Comparison of ENCODE assay signal across 8 cellular contexts in genomic region chr3:169772530-169772950, GRCh38. TPM values are rescaled to one million over a fixed set of nuclear protein-coding genes. Genes with fewer than 3 reads are reported as not detected.
DNase-seq lines count a peak whose midpoint lies in the region; ATAC-seq and TF ChIP-seq lines count a peak whose summit lies in the region.

No MANE protein-coding gene starts in this region.

- H3K9me3 ChIP-seq in CD8-positive, alpha-beta T cell (ENCODE audit: low read length) = no peaks in the 10 kb centered on the region
- H3K9me3 ChIP-seq in muscle layer of colon (ENCODE audit: low read length) (no peaks in the 10 kb centered on the region), thymus (ENCODE audit: control insufficient read depth) (no peaks in the 10 kb centered on the region)

- H3K4me3 Mint-ChIP-seq in CD8-positive, alpha-beta T cell = peak overlapping the region; percentile 99

- H3K36me3 ChIP-seq in CD8-positive, alpha-beta T cell (ENCODE audit: insufficient read depth, low read length) = peaks cover 7% of the 10 kb centered on the region
- H3K36me3 ChIP-seq in muscle layer of colon (ENCODE audit: insufficient read depth, low read length) (peaks cover 17% of the 10 kb centered on the region), thymus (ENCODE audit: control insufficient read depth, insufficient read depth) (no peaks in the 10 kb centered on the region)

- WGBS in thymus = under 1% methylated on average over 11 of the region's 11 CpGs

- peaks cover 45% of the 10 kb centered on the region for H3K4me1 Mint-ChIP-seq in CD8-positive, alpha-beta T cell (ENCODE audit: low read depth)

- H3K27ac Mint-ChIP-seq in CD8-positive, alpha-beta T cell = peak overlapping the region; percentile 99

- no peaks in the 10 kb centered on the region for H3K27me3 ChIP-seq in CD8-positive, alpha-beta T cell (ENCODE audit: insufficient read depth, low read length)
- no peaks in the 10 kb centered on the region for H3K27me3 ChIP-seq in muscle layer of colon (ENCODE audit: control insufficient read depth in 1 of 2, insufficient read depth in 2 of 2, low read length in 2 of 2)
- no peaks in the 10 kb centered on the region for H3K27me3 ChIP-seq in thymus (ENCODE audit: control insufficient read depth, insufficient read depth)

- no peaks in the 10 kb centered on the region for H3K27me3 Mint-ChIP-seq in CD8-positive, alpha-beta T cell (ENCODE audit: low read depth)

- no peaks in the 10 kb centered on the region for H3K9me3 Mint-ChIP-seq in CD8-positive, alpha-beta T cell

- peak overlapping the region; percentile 83 for H3K9ac ChIP-seq in muscle layer of colon (ENCODE audit: low read length)

- POLR2A ChIA-PET in CD8-positive, alpha-beta T cell (lab: Charles Lee) = interaction anchor here (0.7 to 3.7 kb wide), 8 partner anchors 9 to 585 kb away, joined by 3 to 45 read pairs (median 6); partner anchors contain the start of genes LRRC34, LRRIQ4, PHC3 and SEC62

- no peak for TF ChIP-seq CTCF in CD8-positive, alpha-beta T cell (IDR thresholded peaks at IDR 0.05)
- no peak for TF ChIP-seq CTCF in fibroblast of mammary gland (conservative IDR thresholded peaks at IDR 0.05; ENCODE audit: control insufficient read depth, insufficient read depth, low read depth, low read length)

- peak overlapping the region; percentile 97 for H3K27ac ChIP-seq in CD8-positive, alpha-beta T cell (ENCODE audit: low read depth, low read length)
- H3K27ac ChIP-seq in muscle layer of colon (ENCODE audit: low read depth, low read length) = peak overlapping the region; percentile 98
- H3K27ac ChIP-seq in thymus (ENCODE audit: low read depth) = peak overlapping the region; percentile 100

- H3K4me1 ChIP-seq in CD8-positive, alpha-beta T cell (ENCODE audit: insufficient read depth, low read length) = peaks cover 30% of the 10 kb centered on the region
- H3K4me1 ChIP-seq in muscle layer of colon (ENCODE audit: insufficient read depth, low read length) = peaks cover 17% of the 10 kb centered on the region
- peaks cover 5% of the 10 kb centered on the region for H3K4me1 ChIP-seq in thymus (ENCODE audit: control insufficient read depth, insufficient read depth, low read length)

- CTCF ChIA-PET in CD8-positive, alpha-beta T cell (lab: Charles Lee) = interaction anchor here (0.7 to 2.3 kb wide), 2 partner anchors 9 to 570 kb away, joined by 3 to 14 read pairs; no protein-coding TSS in a partner anchor

- peak; percentile 18 for ATAC-seq in CD8-positive, alpha-beta T cell
- peak; percentile 4 for ATAC-seq in GM19351 (IDR thresholded peaks at IDR 0.05; ENCODE audit: unreplicated experiment)
- peak; percentile 24 for ATAC-seq in HG03439 (IDR thresholded peaks at IDR 0.05; ENCODE audit: unreplicated experiment)

- DNase-seq in CD8-positive, alpha-beta T cell = peak in 2 of 7 experiments; percentile 48 to 69
- peak; percentile 80 for DNase-seq in NCI-H446 treated with DMSO at 0.1 percent for 48 hours (lab: John Stamatoyannopoulos, UW)
- peak; percentile 42 for DNase-seq in activated CD8-positive, alpha-beta memory T cell treated with anti-CD3 and anti-CD28 coated beads, Interleukin-2, amount 50 U/mL, for 1 hour (ENCODE audit: extremely low read depth)
- peak; percentile 76 for DNase-seq in fibroblast of mammary gland (ENCODE audit: low read depth)

- H3K4me3 ChIP-seq in CD8-positive, alpha-beta T cell (ENCODE audit: low read depth, low read length) = peak overlapping the region; percentile 99
- H3K4me3 ChIP-seq in fibroblast of mammary gland (ENCODE audit: control insufficient read depth, low read depth, low read length) (peak overlapping the region; percentile 96), muscle layer of colon (ENCODE audit: low read depth in 1 of 2, low read length in 2 of 2) (peak overlapping the region; percentile 67 to 86), thymus (ENCODE audit: low read length) (peak overlapping the region; percentile 64)

- intact Hi-C loops in CD8-positive, alpha-beta T cell (cut with DNase I, micrococcal nuclease) = loop anchor here (2.0 to 10.0 kb wide), 7 partner anchors 194 to 1682 kb away; partner anchors contain the start of genes EIF5A2 (in 1 of the 2), PRKCI (in 1 of the 2), RPL22L1 (in 1 of the 2) and SEC62 (in 1 of the 2)

- peaks cover 53% of the 10 kb centered on the region for H3K36me3 Mint-ChIP-seq in CD8-positive, alpha-beta T cell

RNA-seq across cellular contexts. Expression of gene MYNN, which starts 0.7 kb away (rescaled TPM):
- 10 to 100 TPM; 21.1 to 24.7 TPM for total RNA-seq in CD8-positive, alpha-beta T cell
- polyA plus RNA-seq in thymus = 15.4 TPM

RNA-seq across cellular contexts. Expression of gene ACTRT3, which starts 3.2 kb away (rescaled TPM):
- not detected for total RNA-seq in CD8-positive, alpha-beta T cell
- 1.5 TPM for polyA plus RNA-seq in thymus

RNA-seq across cellular contexts. Expression of gene TERC, which starts 7.7 kb away (rescaled TPM):
- total RNA-seq in CD8-positive, alpha-beta T cell = 10 to 100 TPM; 12.7 to 13.3 TPM
- polyA plus RNA-seq in thymus = not detected

RNA-seq across cellular contexts. Expression of gene LRRIQ4, which starts 40.1 kb away (rescaled TPM):
- total RNA-seq in CD8-positive, alpha-beta T cell = not detected
- 0.07 TPM for polyA plus RNA-seq in thymus

RNA-seq across cellular contexts. Expression of gene LRRC34, which starts 40.2 kb away (rescaled TPM):
- total RNA-seq in CD8-positive, alpha-beta T cell = under 1 TPM; 0.36 to 0.54 TPM
- 2.6 TPM for polyA plus RNA-seq in thymus
